In genomic region chr19:54608205-54608604, GRCh38 we compare ENCODE assay signal across 1 cellular context.
TF ChIP-seq lines count a peak whose summit lies in the region.

No MANE protein-coding gene starts in this region.

TF ChIP-seq in GM12878, 131 proteins besides CTCF, POLR2A, EP300 and RAD21:
- no peak for TF ChIP-seq HSF1 (IDR thresholded peaks at IDR 0.05; ENCODE audit: low read depth, low read length)
- no peak for TF ChIP-seq TCF7 (IDR thresholded peaks at IDR 0.05; ENCODE audit: borderline replicate concordance)
- TF ChIP-seq E2F4 (IDR thresholded peaks at IDR 0.05; ENCODE audit: low read depth, low read length), result no peak
- TF ChIP-seq FOS (IDR thresholded peaks at IDR 0.05; ENCODE audit: borderline replicate concordance, extremely low read depth, insufficient read length), result no peak
- TF ChIP-seq RELB (IDR thresholded peaks at IDR 0.05; ENCODE audit: low read depth), result no peak
- no peak for TF ChIP-seq POU2F2 (IDR thresholded peaks at IDR 0.05; ENCODE audit: borderline replicate concordance, low read depth, low read length)
- no peak for TF ChIP-seq NR2F1 (conservative IDR thresholded peaks at IDR 0.05)
- no peak for TF ChIP-seq JUND (IDR thresholded peaks at IDR 0.05; ENCODE audit: low read depth, low read length)
- no peak for TF ChIP-seq CBX3 (IDR thresholded peaks at IDR 0.05; ENCODE audit: borderline replicate concordance, low read depth)
- TF ChIP-seq BMI1 (IDR thresholded peaks at IDR 0.05; ENCODE audit: borderline replicate concordance), result no peak
- TF ChIP-seq ZZZ3 (IDR thresholded peaks at IDR 0.05; ENCODE audit: control insufficient read depth, insufficient read length, low read depth), result no peak
- TF ChIP-seq IRF4 (IDR thresholded peaks at IDR 0.05; ENCODE audit: low read depth, low read length), result no peak
- TF ChIP-seq IRF3 (IDR thresholded peaks at IDR 0.05), result no peak
- no peak for TF ChIP-seq PKNOX1 (IDR thresholded peaks at IDR 0.05)
- TF ChIP-seq CREM (IDR thresholded peaks at IDR 0.05; ENCODE audit: low read depth), result no peak
- TF ChIP-seq MTA2 (IDR thresholded peaks at IDR 0.05; ENCODE audit: low read depth), result no peak
- TF ChIP-seq SUZ12 (IDR thresholded peaks at IDR 0.05; ENCODE audit: unreplicated experiment), result no peak
- no peak for TF ChIP-seq CUX1 (IDR thresholded peaks at IDR 0.05; ENCODE audit: insufficient replicate concordance, low read depth, low read length)
- TF ChIP-seq MXI1 (IDR thresholded peaks at IDR 0.05; ENCODE audit: low read depth, low read length), result no peak
